8 cellular contexts compared by ENCODE assay signal in the genomic region with DNA sequence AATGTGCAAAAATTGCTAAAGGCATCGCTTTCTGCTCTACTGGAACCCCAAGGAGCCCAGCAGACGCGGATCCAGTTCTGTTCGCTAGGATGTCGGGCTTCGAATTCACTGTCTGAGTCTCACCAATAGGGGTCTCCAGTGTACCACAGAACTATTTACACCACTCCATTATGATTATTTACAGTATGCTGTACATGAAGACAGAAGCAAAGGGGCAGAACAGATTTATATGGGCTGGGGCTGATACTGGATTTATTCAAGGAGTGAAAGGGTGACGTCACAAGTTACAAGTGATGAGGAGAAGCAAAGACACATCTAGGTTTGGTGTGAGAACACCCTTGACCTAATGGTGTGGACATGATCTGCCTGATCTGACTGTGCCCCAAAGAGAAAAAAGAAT.
DNase-seq lines count a peak whose midpoint lies in the region; ATAC-seq and TF ChIP-seq lines count a peak whose summit lies in the region.

No MANE protein-coding gene starts in this region.

- H3K36me3 ChIP-seq in SU-DHL-6 (ENCODE audit: low read length) (no peaks in the 10 kb centered on the region), fibroblast of lung (ENCODE audit: control insufficient read depth, insufficient read depth, low read length) (no peaks in the 10 kb centered on the region)

- no peaks in the 10 kb centered on the region for H3K9me3 ChIP-seq in SU-DHL-6 (ENCODE audit: insufficient read depth, low read length)
- no peaks in the 10 kb centered on the region for H3K9me3 ChIP-seq in fibroblast of lung (ENCODE audit: control insufficient read depth, insufficient read depth, low read depth, low read length)

- H3K9ac ChIP-seq in SU-DHL-6 (ENCODE audit: low read length) (no peak overlapping the region), fibroblast of lung (ENCODE audit: insufficient read depth, low read length) (no peak overlapping the region)

- H3K4me3 ChIP-seq in SU-DHL-6 (ENCODE audit: insufficient read depth, low read length, poor library complexity, severe bottlenecking) = no peak overlapping the region
- H3K4me3 ChIP-seq in fibroblast of lung (replicated peaks in 1 of 4; ENCODE audit: control extremely low read depth in 1 of 4, insufficient read depth in 1 of 4, low read depth in 3 of 4, low read length in 4 of 4) = no peak overlapping the region

- no peaks in the 10 kb centered on the region for H3K79me2 ChIP-seq in SU-DHL-6 (ENCODE audit: insufficient read depth, low read length)
- H3K79me2 ChIP-seq in fibroblast of lung (ENCODE audit: control insufficient read depth, insufficient read depth, low read length) = no peaks in the 10 kb centered on the region

- H3K27me3 ChIP-seq in SU-DHL-6 (ENCODE audit: low read length) (no peaks in the 10 kb centered on the region), fibroblast of lung (ENCODE audit: control insufficient read depth, insufficient read depth, low read length) (no peaks in the 10 kb centered on the region)

- no peaks in the 10 kb centered on the region for H3F3A ChIP-seq in SU-DHL-6 (ENCODE audit: insufficient read depth)

- H3K9me2 ChIP-seq in SU-DHL-6 (replicated peaks; ENCODE audit: insufficient read depth, low read length) = no peaks in the 10 kb centered on the region

- DNase-seq in activated CD4-positive, alpha-beta T cell treated with anti-CD3 and anti-CD28 coated beads for 48 hours = peak; percentile 29
- DNase-seq in activated CD4-positive, alpha-beta T cell treated with anti-CD3 and anti-CD28 coated beads, Interleukin-2, amount 50 U/mL, for 4 hours = no peak
- DNase-seq in NCI-H1436 (lab: John Stamatoyannopoulos, UW) (peak; percentile 48), fibroblast of lung (ENCODE audit: low read depth in 2 of 2) (peak; percentile 24 to 54), neural crest cell (ENCODE audit: low read depth, low spot score) (peak; percentile 45)

- H3K9me3 Mint-ChIP-seq in neural crest cell = no peaks in the 10 kb centered on the region

- no peaks in the 10 kb centered on the region for H3K36me3 Mint-ChIP-seq in neural crest cell (ENCODE audit: low read depth)

- H3K4me2 ChIP-seq in SU-DHL-6 (ENCODE audit: low read depth, low read length, poor library complexity, severe bottlenecking) = no peak overlapping the region
- no peak overlapping the region for H3K4me2 ChIP-seq in fibroblast of lung (ENCODE audit: extremely low read depth, insufficient read depth, low read length)

- TF ChIP-seq CTCF in SU-DHL-6 (IDR thresholded peaks at IDR 0.05; ENCODE audit: insufficient read depth, low read length, poor library complexity, severe bottlenecking) = peak; percentile 81
- TF ChIP-seq CTCF in fibroblast of lung (conservative IDR thresholded peaks at IDR 0.05 in 1 of 2, IDR thresholded peaks at IDR 0.05 in 1 of 2; ENCODE audit: low read depth in 1 of 2, low read length in 2 of 2) = peak; percentile 69 to 90
- TF ChIP-seq CTCF in neural crest cell (conservative IDR thresholded peaks at IDR 0.05) = peak; percentile 90

- H3K27ac Mint-ChIP-seq in neural crest cell (ENCODE audit: unreplicated experiment) = no peak overlapping the region

- H3K27ac ChIP-seq in SU-DHL-6 (ENCODE audit: low read depth, low read length) (no peak overlapping the region), fibroblast of lung (ENCODE audit: insufficient read depth, low read length) (no peak overlapping the region)

- H3K4me1 Mint-ChIP-seq in neural crest cell = no peaks in the 10 kb centered on the region

- H2AFZ ChIP-seq in SU-DHL-6 (ENCODE audit: low read depth, low read length, severe bottlenecking) (no peak overlapping the region), fibroblast of lung (ENCODE audit: low read length) (no peak overlapping the region)

- H4K20me1 ChIP-seq in SU-DHL-6 (ENCODE audit: low read depth, low read length) (no peaks in the 10 kb centered on the region), fibroblast of lung (ENCODE audit: control insufficient read depth, extremely low read depth, insufficient read depth, low read length) (no peaks in the 10 kb centered on the region)

- no peaks in the 10 kb centered on the region for H3K4me1 ChIP-seq in fibroblast of lung (ENCODE audit: control insufficient read depth, extremely low read depth, insufficient read depth, low read length)

- H3K27me3 Mint-ChIP-seq in neural crest cell (ENCODE audit: low read depth) = peaks cover 50% of the 10 kb centered on the region

- no peak overlapping the region for H3K4me3 Mint-ChIP-seq in neural crest cell

- peak; percentile 78 for ATAC-seq in HG02588 (IDR thresholded peaks at IDR 0.05; ENCODE audit: unreplicated experiment)
- ATAC-seq in HG02973 (IDR thresholded peaks at IDR 0.05; ENCODE audit: unreplicated experiment) = no peak

Comparison
In these comparisons a context has a peak if more than half of its experiments do, and no peak if none do; other contexts are left out.
1. DNase-seq: peak in activated CD4-positive, alpha-beta T cell treated with anti-CD3 and anti-CD28 coated beads for 48 hours (single experiment), NCI-H1436 (single experiment), fibroblast of lung (2 of 2) and neural crest cell (single experiment); none in activated CD4-positive, alpha-beta T cell treated with anti-CD3 and anti-CD28 coated beads, Interleukin-2, amount 50 U/mL, for 4 hours (0 of 2).
2. Peak in every context shown above with its lines, with median percentiles within 50 percentile points of each other: CTCF ChIP-seq.